Comparison of ENCODE assay signal across 8 cellular contexts in genomic region chr6:3825851-3826581, GRCh38. TPM values are rescaled to one million over a fixed set of nuclear protein-coding genes. Genes with fewer than 3 reads are reported as not detected.
DNase-seq lines count a peak whose midpoint lies in the region; ATAC-seq and TF ChIP-seq lines count a peak whose summit lies in the region.

No MANE protein-coding gene starts in this region.

- 19 to 29% (median 26%) methylated on average over 14 to 15 of the region's 15 CpGs for WGBS in adrenal gland, 4 donors

- no peaks in the 10 kb centered on the region for H3K27me3 ChIP-seq in adrenal gland

- no peak for TF ChIP-seq CTCF in adrenal gland (IDR thresholded peaks at IDR 0.05)

- intact Hi-C loops in adrenal gland (cut with DNase I): no loop called here
- intact Hi-C loops in left cardiac atrium (cut with DNase I): loop anchor here (5.0 to 10.0 kb wide), 2 partner anchors 71 to 74 kb away; partner anchors contain the start of gene PXDC1 (in 2 of the 2)

- H3K36me3 ChIP-seq in adrenal gland (replicated peaks in 1 of 2): no peaks in the 10 kb centered on the region

- no peaks in the 10 kb centered on the region for H3K9me3 ChIP-seq in adrenal gland (replicated peaks in 1 of 3)

- TF ChIP-seq POLR2A in adrenal gland (IDR thresholded peaks at IDR 0.05): no peak

- ATAC-seq in left cardiac atrium (peak; percentile 90 to 98), HG02798 (IDR thresholded peaks at IDR 0.05; ENCODE audit: poor library complexity, unreplicated experiment) (no peak), HG03342 (IDR thresholded peaks at IDR 0.05; ENCODE audit: unreplicated experiment) (no peak)

- DNase-seq in ELF-1 (ENCODE audit: low read depth, low spot score) (peak; percentile 82), adrenal gland (peak; percentile 84 to 97 (median 93)), left cardiac atrium (peak; percentile 93), renal cortical epithelial cell (ENCODE audit: low read depth) (peak; percentile 98), NCI-H510A (lab: John Stamatoyannopoulos, UW) (no peak), activated T-cell treated with anti-CD3 and anti-CD28 coated beads for 4 hours (no peak)

- H3K27ac ChIP-seq in adrenal gland: peak overlapping the region in 4 of 5 donors; percentile 88 to 97 (median 91)

- no peak overlapping the region for H3K4me3 ChIP-seq in adrenal gland

- peaks cover 8 to 19% of the 10 kb centered on the region in 2 donors for H3K4me1 ChIP-seq in adrenal gland (replicated peaks in 1 of 2)

RNA-seq across cellular contexts. Expression of gene FAM50B, which starts 23.2 kb away (rescaled TPM):
- total RNA-seq in adrenal gland (100 to 1,000 TPM in 1 of 8 donors, 10 to 100 TPM in 7; 10.6 to 119 (median 15.2) TPM), left cardiac atrium (10 to 100 TPM; 13.4 to 18.8 TPM), renal cortical epithelial cell (4.7 and 12.6 TPM in 2 replicates)
- polyA plus RNA-seq in adrenal gland: 10 to 100 TPM in 1 of 3 donors, 1 to 10 TPM in 2; 5.9 to 15.7 (median 6.8) TPM

Comparison
In these comparisons a context has a peak if more than half of its experiments do, and no peak if none do; other contexts are left out.
1. DNase-seq: peak in ELF-1 (single experiment), adrenal gland (7 of 7), left cardiac atrium (single experiment) and renal cortical epithelial cell (single experiment); none in NCI-H510A (single experiment) and activated T-cell treated with anti-CD3 and anti-CD28 coated beads for 4 hours (single experiment).
2. ATAC-seq: peak in left cardiac atrium (2 of 2); none in HG02798 (single experiment) and HG03342 (single experiment).
3. intact Hi-C loops: an anchor here in left cardiac atrium (5.0 to 10.0 kb wide); none called in adrenal gland.